12 cellular contexts compared by ENCODE assay signal in the genomic region with DNA sequence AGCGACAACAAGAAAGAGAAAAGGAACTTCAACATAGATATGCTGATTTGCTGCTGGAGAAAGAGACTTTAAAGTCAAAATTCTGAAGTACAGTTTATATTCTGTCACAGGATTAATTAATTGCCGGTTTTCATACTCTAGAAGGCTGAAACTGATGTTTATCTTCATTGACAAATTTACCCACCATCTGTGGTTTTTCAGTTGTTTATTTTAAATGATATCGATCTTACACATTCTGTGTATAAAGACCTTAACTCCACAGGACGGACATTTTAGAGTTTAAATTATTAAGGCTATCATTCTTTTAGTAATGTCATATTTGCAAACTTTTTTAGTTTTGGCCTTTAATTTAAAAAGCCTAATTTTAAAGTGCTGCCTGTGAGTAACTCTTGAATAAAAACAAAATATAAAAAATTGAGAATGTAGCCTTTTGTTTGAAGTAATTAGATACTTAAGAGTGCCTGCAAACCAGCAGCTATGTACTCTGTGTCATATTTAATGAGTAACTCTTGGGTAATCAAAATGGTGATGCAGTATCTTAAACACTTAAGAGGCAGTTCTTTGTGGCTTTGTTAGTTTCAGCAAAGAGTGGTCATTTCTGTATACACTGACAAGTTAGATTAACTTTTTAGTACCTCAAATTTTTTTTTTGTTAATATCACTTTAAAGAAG. TPM values are rescaled to one million over a fixed set of nuclear protein-coding genes. Genes with fewer than 3 reads are reported as not detected.
DNase-seq lines count a peak whose midpoint lies in the region; ATAC-seq and TF ChIP-seq lines count a peak whose summit lies in the region.
"Had no signal": no experiment of that assay in that cellular context is flagged by ENCODE, and none has a peak within 500 bp of the region (broad histone marks: within the 10 kb centered on the region; RNA-seq: fewer than 3 reads in every experiment).

No MANE protein-coding gene starts in this region.

- DNase-seq in HCEC 1CT (peak; percentile 94), SK-N-MC (ENCODE audit: low read depth, low spot score) (no peak), fibroblast of villous mesenchyme (ENCODE audit: low read depth) (peak; percentile 93), NCI-H2029 treated with DMSO at 0.1 percent for 48 hours (lab: John Stamatoyannopoulos, UW) (no peak), right cardiac atrium (no peak), substantia nigra (lab: John Stamatoyannopoulos, UW) (no peak)
- DNase-seq: activated naive CD8-positive, alpha-beta T cell treated with anti-CD3 and anti-CD28 coated beads, Interleukin-2, amount 50 U/mL, for 24 hours; lower lobe of right lung; MG63; posterior cingulate gyrus had no signal

- WGBS in right cardiac atrium: 93% methylated on average over 4 of the region's 4 CpGs

- H3K9me3 ChIP-seq in SK-N-MC (ENCODE audit: low read depth, low read length) (no peaks in the 10 kb centered on the region), right cardiac atrium (ENCODE audit: control insufficient read depth, low read length) (no peaks in the 10 kb centered on the region)

- intact Hi-C loops in right cardiac atrium (cut with DNase I): no loop called here

- no peaks in the 10 kb centered on the region for H3K27me3 ChIP-seq in right cardiac atrium (ENCODE audit: control insufficient read depth, insufficient read depth)
- H3K27me3 ChIP-seq: MG63 had no signal

- H3K36me3 ChIP-seq in SK-N-MC (ENCODE audit: insufficient read depth, low read length): peaks cover 60% of the 10 kb centered on the region

- no peak overlapping the region for H3K9ac ChIP-seq in SK-N-MC (ENCODE audit: insufficient read length)

- H3K4me1 ChIP-seq in right cardiac atrium (ENCODE audit: control insufficient read depth, insufficient read depth, low read length): peaks cover 10% of the 10 kb centered on the region
- H3K4me1 ChIP-seq: lower lobe of right lung had no signal

- ATAC-seq in GM18511 (IDR thresholded peaks at IDR 0.05; ENCODE audit: unreplicated experiment) (no peak), right cardiac atrium (no peak)
- ATAC-seq: activated naive CD8-positive, alpha-beta T cell treated with anti-CD3 and anti-CD28 coated beads, Interleukin-2, amount 50 U/mL, for 24 hours had no signal

- H3K27ac ChIP-seq in 22Rv1 (peak overlapping the region; percentile 27), SK-N-MC (0 out of 2 replicates have a peak overlapping the region, but pooled peaks have one; percentile 17), right cardiac atrium (ENCODE audit: low read length) (no peak overlapping the region), substantia nigra (ENCODE audit: low read depth, low read length, poor library complexity, severe bottlenecking) (no peak overlapping the region)
- H3K27ac ChIP-seq: lower lobe of right lung had no signal

- TF ChIP-seq CTCF in 22Rv1 (IDR thresholded peaks at IDR 0.05): no peak
- TF ChIP-seq CTCF in fibroblast of villous mesenchyme (IDR thresholded peaks at IDR 0.05; ENCODE audit: insufficient read depth, low read depth, low read length): no peak

- H3K4me3 ChIP-seq in SK-N-MC (no peak overlapping the region), fibroblast of villous mesenchyme (ENCODE audit: low read depth, low read length) (no peak overlapping the region), right cardiac atrium (ENCODE audit: low read length) (no peak overlapping the region)
- H3K4me3 ChIP-seq: lower lobe of right lung, MG63 had no signal

RNA-seq across cellular contexts. Expression of a gene that starts 59.3 kb away (rescaled TPM):
- total RNA-seq in fibroblast of villous mesenchyme (17.7 and 24.2 TPM in 2 replicates), right cardiac atrium (10 to 100 TPM; 18.1 to 20.2 (median 19.7) TPM)
- polyA plus RNA-seq in right cardiac atrium: 9.9 TPM

Comparison
In these comparisons a context has a peak if more than half of its experiments do, and no peak if none do; other contexts are left out.
1. H3K27ac ChIP-seq: peak in 22Rv1 (single experiment) and SK-N-MC (single experiment); none in right cardiac atrium (single experiment) and substantia nigra (single experiment).
2. DNase-seq: peak in HCEC 1CT (single experiment) and fibroblast of villous mesenchyme (single experiment); none in SK-N-MC (single experiment), NCI-H2029 treated with DMSO at 0.1 percent for 48 hours (single experiment), right cardiac atrium (0 of 3) and substantia nigra (0 of 49).